In genomic region chr1:30659702-30660101, GRCh38 we compare ENCODE assay signal across 28 cellular contexts.
"Had no signal": no experiment of that assay in that cellular context is flagged by ENCODE, and none has a peak within 500 bp of the region (broad histone marks: within the 10 kb centered on the region; RNA-seq: fewer than 3 reads in every experiment).

No MANE protein-coding gene starts in this region.

- H3K4me3 ChIP-seq: dorsolateral prefrontal cortex, esophagus muscularis mucosa, gastroesophageal sphincter, heart right ventricle, lower lobe of right lung, psoas muscle, skin epidermis, thoracic aorta, tibial nerve, upper lobe of left lung, uterus had no signal

- H3K9me3 ChIP-seq: esophagus muscularis mucosa, gastroesophageal sphincter, heart right ventricle, lower lobe of right lung, psoas muscle, thoracic aorta, tibial nerve, upper lobe of left lung, uterus had no signal

- H3K4me1 ChIP-seq: esophagus muscularis mucosa, foreskin keratinocyte, gastroesophageal sphincter, lower lobe of right lung, tibial nerve, upper lobe of left lung, uterus had no signal

- H3K27ac ChIP-seq: dorsolateral prefrontal cortex, esophagus muscularis mucosa, foreskin keratinocyte, gastroesophageal sphincter, heart right ventricle, lower lobe of right lung, psoas muscle, skin epidermis, thoracic aorta, tibial nerve, upper lobe of left lung, uterus had no signal

- H3K9me3 Mint-ChIP-seq: natural killer cell; neural crest cell; stimulated activated naive B cell treated with anti-CD40 and anti-IgM and Interleukin-4, amounts not matched to agents 10 μg/mL and 1 μg/mL and 100 μg/mL, for 72 hours; stimulated activated naive CD8-positive, alpha-beta T cell treated with anti-CD3 and anti-CD28 coated beads, Interleukin-15, Interleukin-2, amounts not matched to agents 100 ng/mL and 50 ng/mL, for 24 hours had no signal

- ATAC-seq: foreskin keratinocyte; gastroesophageal sphincter; heart right ventricle; left ventricle myocardium superior; lower lobe of right lung; natural killer cell; psoas muscle; right cardiac atrium; stimulated activated naive B cell treated with anti-CD40 and anti-IgM and Interleukin-4, amounts not matched to agents 10 μg/mL and 1 μg/mL and 100 μg/mL, for 72 hours had no signal

- H3K4me1 Mint-ChIP-seq: immature natural killer cell; natural killer cell; stimulated activated naive B cell treated with anti-CD40 and anti-IgM and Interleukin-4, amounts not matched to agents 10 μg/mL and 1 μg/mL and 100 μg/mL, for 72 hours had no signal

- H3K36me3 ChIP-seq: esophagus muscularis mucosa, gastroesophageal sphincter, heart right ventricle, lower lobe of right lung, thoracic aorta, tibial nerve, upper lobe of left lung, uterus had no signal

- H3K36me3 Mint-ChIP-seq: immature natural killer cell; natural killer cell; stimulated activated naive B cell treated with anti-CD40 and anti-IgM and Interleukin-4, amounts not matched to agents 10 μg/mL and 1 μg/mL and 100 μg/mL, for 72 hours had no signal

- DNase-seq: effector CD4-positive, alpha-beta T cell; foreskin keratinocyte; glutamatergic neuron; heart right ventricle; hypothalamus; immature natural killer cell; kidney glomerular epithelial cell; left ventricle myocardium superior; lower lobe of right lung; natural killer cell; nucleus accumbens; psoas muscle; right cardiac atrium; stimulated activated CD4-positive, alpha-beta T cell treated with anti-CD3 and anti-CD28 coated beads, Interleukin-15, amount 100 ng/mL, for 24 hours; stimulated activated CD4-positive, alpha-beta T cell treated with anti-CD3 and anti-CD28 coated beads, Interleukin-2, amount 100 ng/mL, for 48 hours; stimulated activated naive B cell treated with anti-CD40 and anti-IgM and Interleukin-4, amounts not matched to agents 10 μg/mL and 1 μg/mL and 100 μg/mL, for 72 hours; upper lobe of left lung; uterus had no signal

- H3K27me3 Mint-ChIP-seq: stimulated activated naive CD8-positive, alpha-beta T cell treated with anti-CD3 and anti-CD28 coated beads, Interleukin-15, Interleukin-2, amounts not matched to agents 100 ng/mL and 50 ng/mL, for 24 hours had no signal

- H3K27me3 ChIP-seq: foreskin keratinocyte, upper lobe of left lung, uterus had no signal

- H3K27ac Mint-ChIP-seq: immature natural killer cell; natural killer cell; stimulated activated naive B cell treated with anti-CD40 and anti-IgM and Interleukin-4, amounts not matched to agents 10 μg/mL and 1 μg/mL and 100 μg/mL, for 72 hours; stimulated activated naive CD8-positive, alpha-beta T cell treated with anti-CD3 and anti-CD28 coated beads, Interleukin-15, Interleukin-2, amounts not matched to agents 100 ng/mL and 50 ng/mL, for 24 hours had no signal

- H3K4me3 Mint-ChIP-seq: immature natural killer cell; natural killer cell; neural crest cell; stimulated activated naive B cell treated with anti-CD40 and anti-IgM and Interleukin-4, amounts not matched to agents 10 μg/mL and 1 μg/mL and 100 μg/mL, for 72 hours; stimulated activated naive CD8-positive, alpha-beta T cell treated with anti-CD3 and anti-CD28 coated beads, Interleukin-15, Interleukin-2, amounts not matched to agents 100 ng/mL and 50 ng/mL, for 24 hours had no signal

- FAIRE-seq: colon, endothelial cell of umbilical vein had no signal
